ENCODE assay signal across 11 cellular contexts in genomic region chr1:889774-890173, GRCh38. TPM values are rescaled to one million over a fixed set of nuclear protein-coding genes. Genes with fewer than 3 reads are reported as not detected.
"Had no signal": no experiment of that assay in that cellular context is flagged by ENCODE, and none has a peak within 500 bp of the region (broad histone marks: within the 10 kb centered on the region; RNA-seq: fewer than 3 reads in every experiment).

No MANE protein-coding gene starts in this region.

RNA-seq across cellular contexts. Expression of gene SAMD11, which starts 33.9 kb away (rescaled TPM):
- total RNA-seq: activated B cell treated with CpG ODN at 0.5 μM for 24 hours; activated CD4-positive, alpha-beta memory T cell treated with anti-CD3 and anti-CD28 coated beads for 36 hours; activated CD4-positive, alpha-beta memory T cell treated with anti-CD3 and anti-CD28 coated beads, Interleukin-2, amount 10 ng/mL, durations not matched to agents 7 days and 5 days; activated CD4-positive, alpha-beta T cell treated with anti-CD3 and anti-CD28 coated beads, Interleukin-2, amount 10 ng/mL, durations not matched to agents 24 days and 14 days; activated CD4-positive, alpha-beta T cell treated with anti-CD3 and anti-CD28 coated beads, Interleukin-2, amount 10 ng/mL, durations not matched to agents 7 days and 5 days; activated CD8-positive, alpha-beta memory T cell treated with anti-CD3 and anti-CD28 coated beads for 36 hours; activated CD8-positive, alpha-beta T cell treated with anti-CD3 and anti-CD28 coated beads for 36 hours; activated CD8-positive, alpha-beta T cell treated with anti-CD3 and anti-CD28 coated beads, Interleukin-2, amount 10 ng/mL, durations not matched to agents 7 days and 5 days; T-helper 1 cell treated with Interleukin-12 subunit alpha and Interleukin-12 subunit beta and Interleukin-4 antibody, amounts not matched to agents 30 ng/mL and 1 ng/mL, for 36 hours; T-helper 17 cell; T-helper 2 cell treated with Interferon-gamma antibody and Interleukin-4, amounts not matched to agents 100 ng/mL and 5 ng/mL, for 36 hours had no signal
